In the genomic region with DNA sequence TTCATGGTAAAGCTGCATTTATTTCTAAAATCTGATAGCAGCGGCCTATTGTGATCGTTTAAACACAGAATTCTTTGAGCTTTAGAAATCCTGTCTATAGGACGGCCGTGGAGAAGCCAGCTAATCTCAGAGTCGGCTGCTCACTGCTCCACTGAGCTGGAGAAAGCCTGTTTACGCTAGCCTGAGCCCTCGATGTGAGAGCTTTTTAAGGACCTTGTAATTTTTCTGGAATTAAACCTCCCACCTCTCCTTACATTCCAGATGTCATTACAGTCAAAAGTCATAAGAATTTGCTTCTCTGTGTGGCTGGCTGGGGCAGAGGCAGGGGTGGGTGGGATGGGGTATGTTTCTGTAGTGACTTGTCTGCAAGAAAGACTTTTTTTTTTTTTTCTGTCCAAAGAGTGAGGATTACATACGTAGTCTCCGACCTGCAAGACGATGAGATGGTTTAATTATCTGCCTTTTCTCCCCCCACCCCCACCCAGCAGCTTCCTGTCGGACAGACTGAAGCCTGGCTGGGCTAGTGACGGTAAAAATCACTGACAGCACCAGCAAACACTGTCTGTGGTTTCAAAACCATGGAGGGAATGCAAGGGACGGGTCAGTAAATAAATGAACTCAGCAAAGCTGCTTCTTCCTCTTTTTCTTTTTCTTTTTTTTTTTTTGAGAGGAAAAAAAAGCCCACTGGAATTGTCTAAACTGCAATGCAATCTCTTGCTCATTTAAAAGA, we compare ENCODE assay signal across 1 cellular context.
TF ChIP-seq lines count a peak whose summit lies in the region.

No MANE protein-coding gene starts in this region.

TF ChIP-seq in liver, 16 proteins besides CTCF, POLR2A, EP300 and RAD21 (continued from another document):
- TF ChIP-seq, protein P1, sequence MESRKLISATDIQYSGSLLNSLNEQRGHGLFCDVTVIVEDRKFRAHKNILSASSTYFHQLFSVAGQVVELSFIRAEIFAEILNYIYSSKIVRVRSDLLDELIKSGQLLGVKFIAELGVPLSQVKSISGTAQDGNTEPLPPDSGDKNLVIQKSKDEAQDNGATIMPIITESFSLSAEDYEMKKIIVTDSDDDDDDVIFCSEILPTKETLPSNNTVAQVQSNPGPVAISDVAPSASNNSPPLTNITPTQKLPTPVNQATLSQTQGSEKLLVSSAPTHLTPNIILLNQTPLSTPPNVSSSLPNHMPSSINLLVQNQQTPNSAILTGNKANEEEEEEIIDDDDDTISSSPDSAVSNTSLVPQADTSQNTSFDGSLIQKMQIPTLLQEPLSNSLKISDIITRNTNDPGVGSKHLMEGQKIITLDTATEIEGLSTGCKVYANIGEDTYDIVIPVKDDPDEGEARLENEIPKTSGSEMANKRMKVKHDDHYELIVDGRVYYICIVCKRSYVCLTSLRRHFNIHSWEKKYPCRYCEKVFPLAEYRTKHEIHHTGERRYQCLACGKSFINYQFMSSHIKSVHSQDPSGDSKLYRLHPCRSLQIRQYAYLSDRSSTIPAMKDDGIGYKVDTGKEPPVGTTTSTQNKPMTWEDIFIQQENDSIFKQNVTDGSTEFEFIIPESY (IDR thresholded peaks at IDR 0.05), result no peak
- TF ChIP-seq NR2F2 (IDR thresholded peaks at IDR 0.05) (no peak), FOXA2 (IDR thresholded peaks at IDR 0.05) (no peak)
- TF ChIP-seq, protein P2, sequence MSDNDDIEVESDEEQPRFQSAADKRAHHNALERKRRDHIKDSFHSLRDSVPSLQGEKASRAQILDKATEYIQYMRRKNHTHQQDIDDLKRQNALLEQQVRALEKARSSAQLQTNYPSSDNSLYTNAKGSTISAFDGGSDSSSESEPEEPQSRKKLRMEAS (IDR thresholded peaks at IDR 0.05), result no peak
